In the genomic region with DNA sequence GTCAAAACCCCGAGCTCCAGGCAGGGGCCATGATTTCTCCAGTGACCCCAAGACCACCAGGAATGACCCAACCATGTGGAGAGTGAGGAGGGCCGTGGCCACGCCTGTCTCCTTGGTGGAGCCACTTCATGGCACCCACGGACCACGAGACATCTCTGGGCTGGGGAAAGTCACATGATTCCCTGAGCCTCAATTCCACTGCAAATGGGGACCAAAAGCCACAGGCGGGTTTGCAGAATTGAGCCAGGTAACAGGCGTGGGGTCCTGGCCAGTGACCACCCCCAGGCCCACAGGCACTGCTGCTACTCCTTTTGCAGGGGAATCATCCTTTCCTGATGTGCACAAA, we compare ENCODE assay signal across 12 cellular contexts.
DNase-seq lines count a peak whose midpoint lies in the region; ATAC-seq and TF ChIP-seq lines count a peak whose summit lies in the region.
"Had no signal": no experiment of that assay in that cellular context is flagged by ENCODE, and none has a peak within 500 bp of the region (broad histone marks: within the 10 kb centered on the region; RNA-seq: fewer than 3 reads in every experiment).

No MANE protein-coding gene starts in this region.

- H3K36me3 Mint-ChIP-seq in endodermal cell (ENCODE audit: low read depth) (no peaks in the 10 kb centered on the region), immature natural killer cell (no peaks in the 10 kb centered on the region)
- H3K36me3 Mint-ChIP-seq: CD4-positive, alpha-beta memory T cell had no signal

- no peaks in the 10 kb centered on the region for H3K9me3 ChIP-seq in endodermal cell (ENCODE audit: control insufficient read depth, low read length)
- H3K9me3 ChIP-seq in prostate gland: no peaks in the 10 kb centered on the region

- H3K27ac ChIP-seq in endodermal cell (ENCODE audit: low read depth, low read length) (no peak overlapping the region), prostate gland (no peak overlapping the region)
- H3K27ac ChIP-seq: GM23248 had no signal

- intact Hi-C loops in cardiac septum (cut with DNase I): no loop called here
- intact Hi-C loops in left ventricle myocardium superior (cut with micrococcal nuclease): no loop called here
- intact Hi-C loops in posterior vena cava (cut with DNase I): no loop called here
- intact Hi-C loops in prostate gland (cut with DNase I): no loop called here

- H3K4me3 ChIP-seq in endodermal cell (ENCODE audit: low read length) (no peak overlapping the region), prostate gland (no peak overlapping the region)
- H3K4me3 ChIP-seq: GM12878, GM23248 had no signal

- H3K9ac ChIP-seq in endodermal cell (ENCODE audit: extremely low read depth, low read length, poor library complexity, severe bottlenecking): no peak overlapping the region
- H3K9ac ChIP-seq: GM23248 had no signal

- WGBS in endodermal cell (ENCODE audit: insufficient coverage in 1 of 2, insufficient read length in 1 of 2), 2 experiments: 88 to 94% methylated on average over 3 to 7 of the region's 7 CpGs
- 74% methylated on average over 7 of the region's 7 CpGs for WGBS in prostate gland

- TF ChIP-seq POLR2A in prostate gland (IDR thresholded peaks at IDR 0.05): no peak

- no peaks in the 10 kb centered on the region for H3K27me3 Mint-ChIP-seq in endodermal cell (ENCODE audit: insufficient read depth)
- H3K27me3 Mint-ChIP-seq in immature natural killer cell (ENCODE audit: low read depth in 3 of 3): peaks cover 0 to 4% (median 0%) of the 10 kb centered on the region in 3 donors
- H3K27me3 Mint-ChIP-seq: B cell had no signal

- ATAC-seq in left ventricle myocardium superior: no peak
- ATAC-seq in HG02852 (IDR thresholded peaks at IDR 0.05; ENCODE audit: unreplicated experiment): no peak
- ATAC-seq: GM12878, HepG2 had no signal

- TF ChIP-seq CTCF in endodermal cell (conservative IDR thresholded peaks at IDR 0.05) (no peak), prostate gland (IDR thresholded peaks at IDR 0.05) (no peak)

- H3K4me3 Mint-ChIP-seq in endodermal cell (no peak overlapping the region), immature natural killer cell (no peak overlapping the region)
- H3K4me3 Mint-ChIP-seq: B cell; CD4-positive, alpha-beta memory T cell had no signal

- no peak overlapping the region for H3K27ac Mint-ChIP-seq in endodermal cell
- no peak overlapping the region for H3K27ac Mint-ChIP-seq in immature natural killer cell
- H3K27ac Mint-ChIP-seq: B cell; CD4-positive, alpha-beta memory T cell had no signal

- H3K36me3 ChIP-seq in endodermal cell (ENCODE audit: control insufficient read depth, insufficient read depth, low read length) (no peaks in the 10 kb centered on the region), prostate gland (no peaks in the 10 kb centered on the region)

- H3K27me3 ChIP-seq in endodermal cell (ENCODE audit: control insufficient read depth, insufficient read depth, low read length, poor library complexity, severe bottlenecking) (no peaks in the 10 kb centered on the region), prostate gland (replicated peaks; ENCODE audit: insufficient read depth) (no peaks in the 10 kb centered on the region)

- DNase-seq in cardiac septum (ENCODE audit: low spot score) (peak; percentile 29), left ventricle myocardium superior (no peak), endodermal cell (peak; percentile 35), posterior vena cava (ENCODE audit: low spot score) (peak; percentile 52), prostate gland (ENCODE audit: low spot score) (no peak), immature natural killer cell (no peak)
- DNase-seq: CD4-positive, alpha-beta memory T cell; GM23248 had no signal

- H3K4me1 Mint-ChIP-seq in endodermal cell: no peaks in the 10 kb centered on the region
- H3K4me1 Mint-ChIP-seq in immature natural killer cell: no peaks in the 10 kb centered on the region
- H3K4me1 Mint-ChIP-seq: B cell; CD4-positive, alpha-beta memory T cell had no signal

- H3K4me1 ChIP-seq in endodermal cell (ENCODE audit: control insufficient read depth, insufficient read depth, low read length) (no peaks in the 10 kb centered on the region), prostate gland (replicated peaks) (no peaks in the 10 kb centered on the region)

- H3K9me3 Mint-ChIP-seq in endodermal cell (no peaks in the 10 kb centered on the region), immature natural killer cell (no peaks in the 10 kb centered on the region)
- H3K9me3 Mint-ChIP-seq: CD4-positive, alpha-beta memory T cell had no signal

Comparison
In these comparisons a context has a peak if more than half of its experiments do, and no peak if none do; other contexts are left out.
1. DNase-seq: peak in cardiac septum (single experiment), endodermal cell (single experiment) and posterior vena cava (single experiment); none in left ventricle myocardium superior (single experiment), prostate gland (single experiment) and immature natural killer cell (0 of 3).